ENCODE assay signal across 2 cellular contexts in genomic region chr12:55715169-55715764, GRCh38.
TF ChIP-seq lines count a peak whose summit lies in the region.

No MANE protein-coding gene starts in this region.

TF ChIP-seq in SK-N-SH, 30 proteins besides CTCF, POLR2A, EP300 and RAD21 (continued from another document):
- TF ChIP-seq, protein P1, sequence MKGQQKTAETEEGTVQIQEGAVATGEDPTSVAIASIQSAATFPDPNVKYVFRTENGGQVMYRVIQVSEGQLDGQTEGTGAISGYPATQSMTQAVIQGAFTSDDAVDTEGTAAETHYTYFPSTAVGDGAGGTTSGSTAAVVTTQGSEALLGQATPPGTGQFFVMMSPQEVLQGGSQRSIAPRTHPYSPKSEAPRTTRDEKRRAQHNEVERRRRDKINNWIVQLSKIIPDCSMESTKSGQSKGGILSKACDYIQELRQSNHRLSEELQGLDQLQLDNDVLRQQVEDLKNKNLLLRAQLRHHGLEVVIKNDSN (IDR thresholded peaks at IDR 0.05; ENCODE audit: borderline replicate concordance, low read depth) = no peak
- TF ChIP-seq JUND (IDR thresholded peaks at IDR 0.05) = no peak
- TF ChIP-seq, protein P2, sequence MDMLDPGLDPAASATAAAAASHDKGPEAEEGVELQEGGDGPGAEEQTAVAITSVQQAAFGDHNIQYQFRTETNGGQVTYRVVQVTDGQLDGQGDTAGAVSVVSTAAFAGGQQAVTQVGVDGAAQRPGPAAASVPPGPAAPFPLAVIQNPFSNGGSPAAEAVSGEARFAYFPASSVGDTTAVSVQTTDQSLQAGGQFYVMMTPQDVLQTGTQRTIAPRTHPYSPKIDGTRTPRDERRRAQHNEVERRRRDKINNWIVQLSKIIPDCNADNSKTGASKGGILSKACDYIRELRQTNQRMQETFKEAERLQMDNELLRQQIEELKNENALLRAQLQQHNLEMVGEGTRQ (IDR thresholded peaks at IDR 0.05; ENCODE audit: borderline replicate concordance, low read depth, low read length) = no peak
- no peak for TF ChIP-seq RCOR1 (IDR thresholded peaks at IDR 0.05; ENCODE audit: low read length)
- no peak for TF ChIP-seq EZH2phosphoT487 (IDR thresholded peaks at IDR 0.05; ENCODE audit: borderline replicate concordance, low read depth)
- TF ChIP-seq PBX3 (IDR thresholded peaks at IDR 0.05) = no peak
- TF ChIP-seq FOXJ3 (CRISPR knock-in tag; IDR thresholded peaks at IDR 0.05) = no peak
- TF ChIP-seq MXI1 (IDR thresholded peaks at IDR 0.05; ENCODE audit: low read depth, low read length) = no peak
- TF ChIP-seq CHD2 (IDR thresholded peaks at IDR 0.05; ENCODE audit: low read length, partially characterized antibody) = no peak
- no peak for TF ChIP-seq FOXM1 (IDR thresholded peaks at IDR 0.05; ENCODE audit: low read depth)
- TF ChIP-seq SIN3A (IDR thresholded peaks at IDR 0.05; ENCODE audit: borderline replicate concordance, low read depth, low read length) = no peak
- TF ChIP-seq GABPA (IDR thresholded peaks at IDR 0.05; ENCODE audit: low read depth) = no peak
- no peak for TF ChIP-seq TCF12 (IDR thresholded peaks at IDR 0.05)
- TF ChIP-seq RFX5 (IDR thresholded peaks at IDR 0.05; ENCODE audit: low read length) = no peak
- no peak for TF ChIP-seq POLR2AphosphoS5 (IDR thresholded peaks at IDR 0.05; ENCODE audit: low read depth, low read length)
- TF ChIP-seq NRF1 (IDR thresholded peaks at IDR 0.05; ENCODE audit: low read depth, low read length) = no peak
- TF ChIP-seq, protein P3, sequence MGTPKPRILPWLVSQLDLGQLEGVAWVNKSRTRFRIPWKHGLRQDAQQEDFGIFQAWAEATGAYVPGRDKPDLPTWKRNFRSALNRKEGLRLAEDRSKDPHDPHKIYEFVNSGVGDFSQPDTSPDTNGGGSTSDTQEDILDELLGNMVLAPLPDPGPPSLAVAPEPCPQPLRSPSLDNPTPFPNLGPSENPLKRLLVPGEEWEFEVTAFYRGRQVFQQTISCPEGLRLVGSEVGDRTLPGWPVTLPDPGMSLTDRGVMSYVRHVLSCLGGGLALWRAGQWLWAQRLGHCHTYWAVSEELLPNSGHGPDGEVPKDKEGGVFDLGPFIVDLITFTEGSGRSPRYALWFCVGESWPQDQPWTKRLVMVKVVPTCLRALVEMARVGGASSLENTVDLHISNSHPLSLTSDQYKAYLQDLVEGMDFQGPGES (IDR thresholded peaks at IDR 0.05; ENCODE audit: low read depth, low read length) = no peak

TF ChIP-seq in SK-N-SH treated with all-trans-retinoic acid at 6 μM for 48 hours, 23 proteins besides CTCF, POLR2A, EP300 and RAD21 (continued from another document):
- TF ChIP-seq, protein P4, sequence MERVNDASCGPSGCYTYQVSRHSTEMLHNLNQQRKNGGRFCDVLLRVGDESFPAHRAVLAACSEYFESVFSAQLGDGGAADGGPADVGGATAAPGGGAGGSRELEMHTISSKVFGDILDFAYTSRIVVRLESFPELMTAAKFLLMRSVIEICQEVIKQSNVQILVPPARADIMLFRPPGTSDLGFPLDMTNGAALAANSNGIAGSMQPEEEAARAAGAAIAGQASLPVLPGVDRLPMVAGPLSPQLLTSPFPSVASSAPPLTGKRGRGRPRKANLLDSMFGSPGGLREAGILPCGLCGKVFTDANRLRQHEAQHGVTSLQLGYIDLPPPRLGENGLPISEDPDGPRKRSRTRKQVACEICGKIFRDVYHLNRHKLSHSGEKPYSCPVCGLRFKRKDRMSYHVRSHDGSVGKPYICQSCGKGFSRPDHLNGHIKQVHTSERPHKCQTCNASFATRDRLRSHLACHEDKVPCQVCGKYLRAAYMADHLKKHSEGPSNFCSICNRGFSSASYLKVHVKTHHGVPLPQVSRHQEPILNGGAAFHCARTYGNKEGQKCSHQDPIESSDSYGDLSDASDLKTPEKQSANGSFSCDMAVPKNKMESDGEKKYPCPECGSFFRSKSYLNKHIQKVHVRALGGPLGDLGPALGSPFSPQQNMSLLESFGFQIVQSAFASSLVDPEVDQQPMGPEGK (CRISPR knock-in tag; IDR thresholded peaks at IDR 0.05; ENCODE audit: borderline replicate concordance) = no peak
